ENCODE assay signal across 8 cellular contexts in genomic region chr10:63713191-63714144, GRCh38.
A peak's percentile ranks its signal among the peaks of the same experiment; 100 is the strongest.
DNase-seq lines count a peak whose midpoint lies in the region; ATAC-seq and TF ChIP-seq lines count a peak whose summit lies in the region.

No MANE protein-coding gene starts in this region.

- H3K4me1 ChIP-seq in breast epithelium (peaks cover 0 to 15% of the 10 kb centered on the region in 2 donors), thoracic aorta (ENCODE audit: control insufficient read depth in 1 of 2, low read depth in 2 of 2) (peaks cover 25 to 44% of the 10 kb centered on the region in 2 donors)

- DNase-seq in Right ventricle myocardium inferior (ENCODE audit: missing footprints): peak; percentile 89
- DNase-seq in cardiac septum (ENCODE audit: low spot score): no peak
- DNase-seq in breast epithelium (ENCODE audit: low spot score in 2 of 2): peak in 1 of 2 donors; percentile 61
- DNase-seq in left kidney (ENCODE audit: low read depth, low spot score): peak; percentile 90
- no peak for DNase-seq in thoracic aorta (ENCODE audit: low spot score)
- DNase-seq in KBM-7: no peak
- no peak for DNase-seq in natural killer cell treated with Interleukin-12 subunit alpha and Interleukin-12 subunit beta and Interleukin-15 and Interleukin-18, amount 100 ng/mL, for 72 hours (ENCODE audit: low spot score)

- H3K27ac ChIP-seq in breast epithelium (peak overlapping the region; percentile 82 to 84), thoracic aorta (peak overlapping the region; percentile 78 to 81)

- ATAC-seq in Right ventricle myocardium inferior (peak; percentile 43), thoracic aorta (ENCODE audit: insufficient number of reproducible peaks, low FRiP score, low read depth) (no peak), HG03196 (IDR thresholded peaks at IDR 0.05; ENCODE audit: unreplicated experiment) (no peak)
- no peak for ATAC-seq in natural killer cell treated with Interleukin-12 subunit alpha and Interleukin-12 subunit beta and Interleukin-15 and Interleukin-18, amount 100 ng/mL, for 72 hours

- H3K9me3 ChIP-seq in breast epithelium: no peaks in the 10 kb centered on the region
- H3K9me3 ChIP-seq in thoracic aorta: no peaks in the 10 kb centered on the region

- H3K36me3 Mint-ChIP-seq in natural killer cell treated with Interleukin-12 subunit alpha and Interleukin-12 subunit beta and Interleukin-15 and Interleukin-18, amount 100 ng/mL, for 72 hours: no peaks in the 10 kb centered on the region

- H3K27me3 Mint-ChIP-seq in natural killer cell treated with Interleukin-12 subunit alpha and Interleukin-12 subunit beta and Interleukin-15 and Interleukin-18, amount 100 ng/mL, for 72 hours: peaks cover 0 to 14% of the 10 kb centered on the region in 2 donors

- no peak overlapping the region for H3K4me3 Mint-ChIP-seq in natural killer cell treated with Interleukin-12 subunit alpha and Interleukin-12 subunit beta and Interleukin-15 and Interleukin-18, amount 100 ng/mL, for 72 hours

- TF ChIP-seq CTCF in breast epithelium (IDR thresholded peaks at IDR 0.05) (no peak), thoracic aorta (IDR thresholded peaks at IDR 0.05) (no peak)

- no peaks in the 10 kb centered on the region for H3K9me3 Mint-ChIP-seq in natural killer cell treated with Interleukin-12 subunit alpha and Interleukin-12 subunit beta and Interleukin-15 and Interleukin-18, amount 100 ng/mL, for 72 hours

- no peak for TF ChIP-seq POLR2A in breast epithelium (IDR thresholded peaks at IDR 0.05)

- intact Hi-C loops in Right ventricle myocardium inferior (cut with DNase I): loop anchor here (1.0 to 5.0 kb wide), 5 partner anchors 83 to 599 kb away; partner anchors contain the start of gene REEP3
- intact Hi-C loops in cardiac septum (cut with DNase I): loop anchor here (5.0 kb wide), 4 partner anchors 41 to 506 kb away; partner anchors contain the start of gene REEP3
- intact Hi-C loops in breast epithelium (cut with DNase I; ENCODE audit: low total_unique reads): no loop called here

- no peaks in the 10 kb centered on the region for H3K27me3 ChIP-seq in breast epithelium
- H3K27me3 ChIP-seq in thoracic aorta (replicated peaks; ENCODE audit: insufficient read depth): no peaks in the 10 kb centered on the region

- peak overlapping the region in 1 of 2 donors; percentile 11 for H3K27ac Mint-ChIP-seq in natural killer cell treated with Interleukin-12 subunit alpha and Interleukin-12 subunit beta and Interleukin-15 and Interleukin-18, amount 100 ng/mL, for 72 hours

- H3K4me3 ChIP-seq in breast epithelium (no peak overlapping the region), thoracic aorta (peak overlapping the region; percentile 10)

- peaks cover 0 to 4% of the 10 kb centered on the region in 2 donors for H3K4me1 Mint-ChIP-seq in natural killer cell treated with Interleukin-12 subunit alpha and Interleukin-12 subunit beta and Interleukin-15 and Interleukin-18, amount 100 ng/mL, for 72 hours (ENCODE audit: low read depth in 2 of 2)

- H3K36me3 ChIP-seq in breast epithelium: no peaks in the 10 kb centered on the region
- H3K36me3 ChIP-seq in thoracic aorta: no peaks in the 10 kb centered on the region

- in situ Hi-C loops in KBM-7 (cut with MboI; ENCODE audit: low pct_unique_long_range_greater_than_20kb, low sequenced_read_pairs): loop anchor here (25.0 kb wide), 1 partner anchor 526 kb away; no protein-coding TSS in a partner anchor

Comparison
In these comparisons a context has a peak if more than half of its experiments do, and no peak if none do; other contexts are left out.
1. DNase-seq: peak in Right ventricle myocardium inferior (single experiment) and left kidney (single experiment); none in cardiac septum (single experiment), thoracic aorta (single experiment), KBM-7 (single experiment) and natural killer cell treated with Interleukin-12 subunit alpha and Interleukin-12 subunit beta and Interleukin-15 and Interleukin-18, amount 100 ng/mL, for 72 hours (single experiment).